ENCODE assay signal across 18 cellular contexts in genomic region chr19:29214411-29214810, GRCh38.
"Had no signal": no experiment of that assay in that cellular context is flagged by ENCODE, and none has a peak within 500 bp of the region (broad histone marks: within the 10 kb centered on the region; RNA-seq: fewer than 3 reads in every experiment).

No MANE protein-coding gene starts in this region.

- ATAC-seq: activated T-helper 17 cell treated with anti-CD3 and anti-CD28 coated beads, Interleukin-2, amount 50 U/mL, for 72 hours; left lung; sciatic nerve had no signal

- DNase-seq: activated CD4-positive, alpha-beta memory T cell treated with anti-CD3 and anti-CD28 coated beads for 36 hours; activated CD4-positive, alpha-beta T cell treated with anti-CD3 and anti-CD28 coated beads for 1 hour; activated naive CD4-positive, alpha-beta T cell; activated T-cell treated with anti-CD3 and anti-CD28 coated beads, Interleukin-2, amount 50 U/mL, for 1 hour; aorta; erythroblast; hypothalamus; left lung; nucleus accumbens; stimulated activated CD4-positive, alpha-beta T cell treated with anti-CD3 and anti-CD28 coated beads, Interleukin-4, amount 100 ng/mL, for 1 hour; stomach; upper lobe of left lung; WERI-Rb-1 had no signal

- H3K27ac ChIP-seq: breast epithelium, coronary artery, left lung, WERI-Rb-1 had no signal

- H3K4me3 ChIP-seq: breast epithelium, coronary artery, left lung, upper lobe of left lung had no signal

- H3K27me3 ChIP-seq: upper lobe of left lung had no signal

- H3K9me3 ChIP-seq: breast epithelium, left lung, stomach, upper lobe of left lung had no signal

- H3K36me3 ChIP-seq: breast epithelium, left lung, stomach, upper lobe of left lung had no signal

- H3K27me3 Mint-ChIP-seq: activated T-helper 17 cell treated with anti-CD3 and anti-CD28 coated beads, Interleukin-2, amount 50 U/mL, for 72 hours had no signal

- FAIRE-seq: frontal cortex had no signal

- H3K27ac Mint-ChIP-seq: activated CD4-positive, alpha-beta memory T cell treated with anti-CD3 and anti-CD28 coated beads for 36 hours had no signal
